Comparison of ENCODE assay signal across 13 cellular contexts in the genomic region with DNA sequence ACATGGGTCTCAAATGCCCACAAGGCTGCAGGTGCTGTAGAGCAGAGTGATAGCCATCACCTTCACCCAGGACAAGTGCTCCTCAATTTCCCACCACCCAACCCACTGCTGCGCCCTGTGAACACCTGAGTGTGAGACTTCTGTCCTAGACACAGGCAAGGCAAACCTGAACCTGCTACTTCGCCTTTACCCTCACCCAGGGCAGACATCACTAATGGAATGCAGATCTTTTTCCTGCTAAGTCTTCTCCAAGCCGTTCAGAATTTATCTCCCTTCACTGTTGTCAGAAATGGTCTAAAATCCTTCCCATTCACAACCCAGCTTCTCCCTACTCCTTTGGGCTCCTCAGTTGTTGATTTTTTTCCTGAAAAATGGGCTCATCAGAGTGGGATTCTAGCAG.
DNase-seq lines count a peak whose midpoint lies in the region; ATAC-seq and TF ChIP-seq lines count a peak whose summit lies in the region.
"Had no signal": no experiment of that assay in that cellular context is flagged by ENCODE, and none has a peak within 500 bp of the region (broad histone marks: within the 10 kb centered on the region; RNA-seq: fewer than 3 reads in every experiment).

No MANE protein-coding gene starts in this region.

- no peak for TF ChIP-seq CTCF in stomach (IDR thresholded peaks at IDR 0.05)

- ATAC-seq in HG03432 (IDR thresholded peaks at IDR 0.05; ENCODE audit: unreplicated experiment) = no peak

- no peak overlapping the region for H3K4me3 ChIP-seq in esophagus (ENCODE audit: low read depth in 1 of 2, low read length in 2 of 2)
- no peak overlapping the region for H3K4me3 ChIP-seq in stomach

- peaks cover 2% of the 10 kb centered on the region for H3K9me3 Mint-ChIP-seq in activated naive CD4-positive, alpha-beta T cell treated with anti-CD3 and anti-CD28 coated beads for 36 hours
- H3K9me3 Mint-ChIP-seq in activated CD4-positive, alpha-beta memory T cell treated with anti-CD3 and anti-CD28 coated beads for 36 hours = peaks cover 7% of the 10 kb centered on the region

- H3K27ac ChIP-seq in esophagus (ENCODE audit: low read depth in 2 of 2, low read length in 1 of 2) (peak overlapping the region; percentile 3 to 40), stomach (peak overlapping the region; percentile 21 to 81 (median 45))

- H3K36me3 Mint-ChIP-seq in activated naive CD4-positive, alpha-beta T cell treated with anti-CD3 and anti-CD28 coated beads for 36 hours (ENCODE audit: low read depth) = peaks cover 8% of the 10 kb centered on the region
- peaks cover 20% of the 10 kb centered on the region for H3K36me3 Mint-ChIP-seq in activated CD4-positive, alpha-beta memory T cell treated with anti-CD3 and anti-CD28 coated beads for 36 hours

- no peaks in the 10 kb centered on the region for H3K36me3 ChIP-seq in esophagus (ENCODE audit: control insufficient read depth in 2 of 2, insufficient read depth in 2 of 2, low read length in 1 of 2)
- no peaks in the 10 kb centered on the region for H3K36me3 ChIP-seq in stomach

- no peaks in the 10 kb centered on the region for H3K27me3 Mint-ChIP-seq in activated naive CD4-positive, alpha-beta T cell treated with anti-CD3 and anti-CD28 coated beads for 36 hours (ENCODE audit: low read depth)
- no peaks in the 10 kb centered on the region for H3K27me3 Mint-ChIP-seq in activated CD4-positive, alpha-beta memory T cell treated with anti-CD3 and anti-CD28 coated beads for 36 hours

- H3K4me1 ChIP-seq in esophagus (ENCODE audit: control insufficient read depth in 2 of 2, insufficient read depth in 2 of 2, low read length in 1 of 2) = peaks cover 0 to 11% of the 10 kb centered on the region in 2 donors
- H3K4me1 ChIP-seq in stomach = peaks cover 0 to 62% (median 11%) of the 10 kb centered on the region in 4 donors

- POLR2A ChIA-PET in activated CD4-positive, alpha-beta memory T cell treated with anti-CD3 and anti-CD28 coated beads for 36 hours (lab: Charles Lee) = no interaction called here

- no peaks in the 10 kb centered on the region for H3K27me3 ChIP-seq in esophagus (ENCODE audit: control insufficient read depth in 1 of 2, insufficient read depth in 2 of 2, low read length in 2 of 2)
- no peaks in the 10 kb centered on the region for H3K27me3 ChIP-seq in stomach

- intact Hi-C loops in activated naive CD4-positive, alpha-beta T cell treated with anti-CD3 and anti-CD28 coated beads for 36 hours (cut with micrococcal nuclease) = loop anchor here (5.0 to 10.0 kb wide), 2 partner anchors 285 to 1257 kb away; a partner anchor contains a TSS
- intact Hi-C loops in activated CD4-positive, alpha-beta memory T cell treated with anti-CD3 and anti-CD28 coated beads for 36 hours (cut with micrococcal nuclease) = loop anchor here (2.0 to 10.0 kb wide), 3 partner anchors 23 to 1257 kb away; a partner anchor contains a TSS
- intact Hi-C loops in stomach (cut with DNase I; ENCODE audit: low total_unique reads) = no loop called here

- 83 to 88% methylated on average over 3 of the region's 3 CpGs for WGBS in esophagus, 2 donors
- 77 to 89% (median 85%) methylated on average over 3 of the region's 3 CpGs for WGBS in stomach, 5 donors

- H3K27ac Mint-ChIP-seq in activated naive CD4-positive, alpha-beta T cell treated with anti-CD3 and anti-CD28 coated beads for 36 hours = peak overlapping the region; percentile 95
- H3K27ac Mint-ChIP-seq in activated CD4-positive, alpha-beta memory T cell treated with anti-CD3 and anti-CD28 coated beads for 36 hours = peak overlapping the region; percentile 97
- H3K27ac Mint-ChIP-seq: endodermal cell had no signal

- CTCF ChIA-PET in activated naive CD4-positive, alpha-beta T cell treated with anti-CD3 and anti-CD28 coated beads for 36 hours (lab: Charles Lee) = no interaction called here
- CTCF ChIA-PET in activated CD4-positive, alpha-beta memory T cell treated with anti-CD3 and anti-CD28 coated beads for 36 hours (lab: Charles Lee) = no interaction called here

- H3K4me3 Mint-ChIP-seq in activated naive CD4-positive, alpha-beta T cell treated with anti-CD3 and anti-CD28 coated beads for 36 hours = no peak overlapping the region
- no peak overlapping the region for H3K4me3 Mint-ChIP-seq in activated CD4-positive, alpha-beta memory T cell treated with anti-CD3 and anti-CD28 coated beads for 36 hours
- H3K4me3 Mint-ChIP-seq: endodermal cell had no signal

- no peak for TF ChIP-seq POLR2A in stomach (IDR thresholded peaks at IDR 0.05)

- peaks cover 58% of the 10 kb centered on the region for H3K4me1 Mint-ChIP-seq in activated naive CD4-positive, alpha-beta T cell treated with anti-CD3 and anti-CD28 coated beads for 36 hours (ENCODE audit: low read depth)
- H3K4me1 Mint-ChIP-seq in activated CD4-positive, alpha-beta memory T cell treated with anti-CD3 and anti-CD28 coated beads for 36 hours (ENCODE audit: low read depth) = peaks cover 88% of the 10 kb centered on the region

- H3K9me3 ChIP-seq in esophagus (ENCODE audit: control insufficient read depth in 2 of 2, insufficient read depth in 1 of 2, low read depth in 1 of 2, low read length in 1 of 2) (no peaks in the 10 kb centered on the region), stomach (no peaks in the 10 kb centered on the region)

- no peak for DNase-seq in activated naive CD4-positive, alpha-beta T cell treated with anti-CD3 and anti-CD28 coated beads for 36 hours
- no peak for DNase-seq in activated naive CD4-positive, alpha-beta T cell (lab: John Stamatoyannopoulos, UW)
- DNase-seq in activated CD4-positive, alpha-beta memory T cell treated with anti-CD3 and anti-CD28 coated beads for 36 hours = no peak
- DNase-seq in stomach = no peak
- DNase-seq in NCI-H69 (lab: John Stamatoyannopoulos, UW) = no peak
- DNase-seq in foreskin melanocyte = no peak
- DNase-seq: ACHN, DMS 273 treated with DMSO at 0.1 percent for 48 hours, endodermal cell, kidney glomerular epithelial cell, NCI-H748 treated with DMSO at 0.1 percent for 48 hours had no signal

- TF ChIP-seq EP300 in stomach (IDR thresholded peaks at IDR 0.05) = no peak
